In genomic region chr7:4681922-4682620, GRCh38 we compare ENCODE assay signal across 8 cellular contexts. TPM values are rescaled to one million over a fixed set of nuclear protein-coding genes. Genes with fewer than 3 reads are reported as not detected.
DNase-seq lines count a peak whose midpoint lies in the region; TF ChIP-seq lines count a peak whose summit lies in the region.

FOXK1 (plus strand) TSS chr7:4682295; CDS start chr7:4682309, 14 bp downstream.

- TF ChIP-seq EP300 in sigmoid colon (IDR thresholded peaks at IDR 0.05) = no peak

- TF ChIP-seq CTCF in GM12864 (IDR thresholded peaks at IDR 0.05; ENCODE audit: low read depth, low read length, missing control alignments) (no peak), HFF-Myc (IDR thresholded peaks at IDR 0.05; ENCODE audit: low read depth, low read length, missing control alignments) (no peak), astrocyte of the spinal cord (IDR thresholded peaks at IDR 0.05; ENCODE audit: low read depth, low read length) (no peak), sigmoid colon (IDR thresholded peaks at IDR 0.05) (no peak)

- peak in 1 of 2 donors; percentile 33 for TF ChIP-seq POLR2A in sigmoid colon (IDR thresholded peaks at IDR 0.05)

- H3K4me3 ChIP-seq in GM12864 (ENCODE audit: low read depth, low read length) = peak within 1 kb of the TSS; percentile 94
- H3K4me3 ChIP-seq in HFF-Myc (replicated peaks; ENCODE audit: low read depth, low read length) = peak within 1 kb of the TSS; percentile 81
- H3K4me3 ChIP-seq in astrocyte of the spinal cord (ENCODE audit: low read depth, low read length) = peak within 1 kb of the TSS; percentile 93
- H3K4me3 ChIP-seq in sigmoid colon = peak within 1 kb of the TSS; percentile 76 to 98 (median 88)

- DNase-seq in GM12864 (ENCODE audit: low read depth) = no peak
- DNase-seq in HFF-Myc (ENCODE audit: extremely low read depth, low read depth) = no peak
- DNase-seq in NCI-H1092 treated with DMSO at 0.1 percent for 48 hours (lab: John Stamatoyannopoulos, UW) = peak; percentile 76
- DNase-seq in T1000 (lab: John Stamatoyannopoulos, UW) = peak; percentile 37
- DNase-seq in astrocyte of the spinal cord (ENCODE audit: low read depth, low spot score) = peak; percentile 59
- DNase-seq in hypothalamus (lab: John Stamatoyannopoulos, UW) = peak in 44 of 51 donors; percentile 16 to 87 (median 57)
- DNase-seq in sigmoid colon = peak; percentile 88
- no peak for DNase-seq in cerebellar nuclear complex (lab: John Stamatoyannopoulos, UW)

- peaks cover 0 to 40% (median 31%) of the 10 kb centered on the region in 4 donors for H3K4me1 ChIP-seq in sigmoid colon

- in situ Hi-C loops in astrocyte of the spinal cord (cut with HindIII; ENCODE audit: low sequenced_read_pairs) = no loop called here

- WGBS in sigmoid colon, 2 donors = 1% methylated on average over 115 of the region's 115 CpGs

- no peaks in the 10 kb centered on the region for H3K36me3 ChIP-seq in sigmoid colon

- H3K27ac ChIP-seq in sigmoid colon = peak within 1 kb of the TSS; percentile 93 to 96 (median 94)

- no peaks in the 10 kb centered on the region for H3K27me3 ChIP-seq in sigmoid colon

- intact Hi-C loops in sigmoid colon (cut with DNase I) = loop anchor here (1.0 to 5.0 kb wide), 4 partner anchors 40 to 73 kb away; no protein-coding TSS in a partner anchor

- H3K9me3 ChIP-seq in sigmoid colon = no peaks in the 10 kb centered on the region

RNA-seq across cellular contexts. Expression of gene FOXK1, which starts in this region (rescaled TPM):
- total RNA-seq in sigmoid colon = 10 to 100 TPM; 15.8 to 47.1 (median 18.0) TPM
- polyA plus RNA-seq in sigmoid colon = 10 to 100 TPM in 1 of 3 donors, 1 to 10 TPM in 2; 1.8 to 18.1 (median 3.0) TPM

Comparison
In these comparisons a context has a peak if more than half of its experiments do, and no peak if none do; other contexts are left out.
1. DNase-seq: peak in NCI-H1092 treated with DMSO at 0.1 percent for 48 hours (single experiment), T1000 (single experiment), astrocyte of the spinal cord (single experiment), hypothalamus (44 of 51) and sigmoid colon (single experiment); none in GM12864 (single experiment), HFF-Myc (single experiment) and cerebellar nuclear complex (0 of 2).
2. Peak in every context shown above with its lines, with median percentiles within 50 percentile points of each other: H3K4me3 ChIP-seq.